8 cellular contexts compared by ENCODE assay signal in the genomic region with DNA sequence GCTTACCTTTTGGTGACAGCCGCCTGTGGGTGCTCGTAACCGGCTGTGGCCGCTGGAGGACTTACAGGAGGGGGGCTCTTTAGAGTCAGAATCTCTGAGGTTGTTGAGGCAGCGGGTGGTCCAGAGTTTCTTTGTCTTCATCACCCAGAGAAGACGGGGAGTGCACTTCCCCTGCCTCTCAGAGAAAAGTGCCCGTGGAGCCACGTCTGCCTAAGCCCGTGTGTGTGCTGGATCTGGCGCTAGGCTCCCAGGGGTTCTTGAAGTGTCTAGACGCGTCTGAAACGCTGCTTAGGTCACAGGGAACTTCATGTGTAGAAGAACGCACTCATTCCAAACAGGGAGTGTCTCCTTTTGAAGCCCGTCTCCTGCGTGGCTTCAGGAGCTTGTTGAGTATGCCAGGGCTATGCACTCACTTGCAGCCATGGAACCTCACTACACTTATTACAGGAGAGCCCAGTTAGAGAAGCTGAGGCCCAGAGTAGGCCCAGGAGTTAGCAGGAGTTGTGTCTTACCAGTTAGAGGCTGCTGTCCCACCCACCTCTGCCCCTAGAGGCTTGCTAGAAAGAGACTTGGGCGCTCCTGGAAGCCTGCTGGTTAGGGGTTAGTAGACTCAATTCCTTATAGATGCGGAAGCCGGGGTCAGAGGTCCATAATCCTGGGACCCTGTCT. TPM values are rescaled to one million over a fixed set of nuclear protein-coding genes. Genes with fewer than 3 reads are reported as not detected.
DNase-seq lines count a peak whose midpoint lies in the region; ATAC-seq and TF ChIP-seq lines count a peak whose summit lies in the region.

No MANE protein-coding gene starts in this region.

- H3K4me2 ChIP-seq in PC-3 (ENCODE audit: low read length) (peak overlapping the region; percentile 84), parathyroid adenoma (ENCODE audit: low read length) (peak overlapping the region; percentile 87)

- peaks cover 4% of the 10 kb centered on the region; the same call in 1 of the 2 replicates for H3K4me1 ChIP-seq in ES-I3 (ENCODE audit: insufficient read depth, low read length)
- peaks cover 14% of the 10 kb centered on the region; the same call in 1 of the 2 replicates for H3K4me1 ChIP-seq in PC-3 (ENCODE audit: insufficient read depth, low read length)
- H3K4me1 ChIP-seq in parathyroid adenoma, result peaks cover 6% of the 10 kb centered on the region

- H3K27me3 ChIP-seq in PC-3 (ENCODE audit: low read length), result no peaks in the 10 kb centered on the region
- no peaks in the 10 kb centered on the region for H3K27me3 ChIP-seq in parathyroid adenoma (ENCODE audit: control insufficient read depth, insufficient read depth, low read length)

- POLR2A ChIA-PET in PC-3 (lab: Charles Lee; ENCODE audit: unreplicated experiment), result no interaction called here

- H3K9me2 ChIP-seq in PC-3 (replicated peaks; ENCODE audit: low read length), result no peaks in the 10 kb centered on the region

- no peak for DNase-seq in PC-3
- DNase-seq in epithelial cell of esophagus (ENCODE audit: low read depth), result peak; percentile 56
- no peak for DNase-seq in LoVo (ENCODE audit: low spot score)
- no peak for DNase-seq in anterior cingulate cortex (lab: John Stamatoyannopoulos, UW)
- DNase-seq in stimulated activated CD4-positive, alpha-beta T cell treated with anti-CD3 and anti-CD28 coated beads, Interleukin-2, amount 100 ng/mL, for 48 hours, result no peak

- H2AFZ ChIP-seq in PC-3 (ENCODE audit: low read length), result peak overlapping the region; percentile 53; the same call in 1 of the 2 replicates
- peak overlapping the region; percentile 64 for H2AFZ ChIP-seq in parathyroid adenoma

- CTCF ChIA-PET in PC-3 (lab: Charles Lee), result interaction anchor here (0.6 to 1.9 kb wide), 3 partner anchors 18 to 113 kb away, joined by 3 to 7 read pairs (median 4); no protein-coding TSS in a partner anchor

- BruUV-seq in PC-3 (replicated peaks; lab: Mats Ljungman, UMichigan), result TSS peak; percentile 34

- H3F3A ChIP-seq in PC-3 (ENCODE audit: low read length, unreplicated experiment), result no peaks in the 10 kb centered on the region

- H3K4me3 ChIP-seq in PC-3 (ENCODE audit: low read length) (peak overlapping the region; percentile 82), epithelial cell of esophagus (ENCODE audit: low read length) (peak overlapping the region; percentile 62), parathyroid adenoma (ENCODE audit: low read depth, low read length) (peak overlapping the region; percentile 71)

- H3K9me3 ChIP-seq in ES-I3 (ENCODE audit: control insufficient read depth, insufficient read depth, low read length) (no peaks in the 10 kb centered on the region), PC-3 (ENCODE audit: low read length) (no peaks in the 10 kb centered on the region), parathyroid adenoma (ENCODE audit: control insufficient read depth, low read length) (no peaks in the 10 kb centered on the region)

- peaks cover 13% of the 10 kb centered on the region for H4K20me1 ChIP-seq in PC-3 (ENCODE audit: low read length)

- H3K9ac ChIP-seq in ES-I3 (ENCODE audit: low read depth, low read length) (peak overlapping the region; percentile 72), PC-3 (ENCODE audit: low read length) (peak overlapping the region; percentile 50), parathyroid adenoma (peak overlapping the region; percentile 23)

- intact Hi-C loops in PC-3 (cut with micrococcal nuclease), result loop anchor here (2.0 to 5.0 kb wide), 3 partner anchors 13 to 111 kb away; no protein-coding TSS in a partner anchor

- peaks cover 28% of the 10 kb centered on the region for H3K36me3 ChIP-seq in ES-I3 (ENCODE audit: insufficient read depth, low read length)
- H3K36me3 ChIP-seq in PC-3 (ENCODE audit: low read depth, low read length), result peaks cover 26% of the 10 kb centered on the region
- H3K36me3 ChIP-seq in parathyroid adenoma (ENCODE audit: control insufficient read depth, insufficient read depth, low read length), result no peaks in the 10 kb centered on the region

- ATAC-seq in PC-3 (no peak), GM18517 (IDR thresholded peaks at IDR 0.05; ENCODE audit: unreplicated experiment) (no peak)

- TF ChIP-seq CTCF in PC-3 (conservative IDR thresholded peaks at IDR 0.05; ENCODE audit: low read depth, low read length), result 0 out of 2 replicates have a peak, but pooled peaks have one; percentile 26
- peak; percentile 11 for TF ChIP-seq CTCF in epithelial cell of esophagus (IDR thresholded peaks at IDR 0.05; ENCODE audit: insufficient read depth, low read depth, low read length, missing control alignments)
- TF ChIP-seq CTCF in parathyroid adenoma (IDR thresholded peaks at IDR 0.05), result no peak

- H3K27ac ChIP-seq in PC-3 (ENCODE audit: low read length), result no peak overlapping the region
- H3K27ac ChIP-seq in parathyroid adenoma, result peak overlapping the region; percentile 42

- peaks cover 21% of the 10 kb centered on the region for H3K79me2 ChIP-seq in PC-3 (ENCODE audit: low read length)
- peaks cover 23% of the 10 kb centered on the region for H3K79me2 ChIP-seq in parathyroid adenoma

RNA-seq across cellular contexts. Expression of a gene that starts 1.3 kb away (rescaled TPM):
- 50.1 and 51.8 TPM in 2 replicates for total RNA-seq in PC-3 (2014; rRNA removed)

RNA-seq across cellular contexts. Expression of a gene that starts 19.6 kb away (rescaled TPM):
- total RNA-seq in PC-3 (2014; rRNA removed), result 751 and 808 TPM in 2 replicates

RNA-seq across cellular contexts. Expression of a gene that starts 20.0 kb away (rescaled TPM):
- total RNA-seq in PC-3 (2014; rRNA removed), result 17.9 and 19.1 TPM in 2 replicates

RNA-seq across cellular contexts. Expression of a gene that starts 57.9 kb away (rescaled TPM):
- 9.6 and 15.1 TPM in 2 replicates for total RNA-seq in PC-3 (2014; rRNA removed)

RNA-seq across cellular contexts. Expression of a gene that starts 59.2 kb away (rescaled TPM):
- 33.9 and 40.5 TPM in 2 replicates for total RNA-seq in PC-3 (2014; rRNA removed)
